24 cellular contexts compared by ENCODE assay signal in the genomic region with DNA sequence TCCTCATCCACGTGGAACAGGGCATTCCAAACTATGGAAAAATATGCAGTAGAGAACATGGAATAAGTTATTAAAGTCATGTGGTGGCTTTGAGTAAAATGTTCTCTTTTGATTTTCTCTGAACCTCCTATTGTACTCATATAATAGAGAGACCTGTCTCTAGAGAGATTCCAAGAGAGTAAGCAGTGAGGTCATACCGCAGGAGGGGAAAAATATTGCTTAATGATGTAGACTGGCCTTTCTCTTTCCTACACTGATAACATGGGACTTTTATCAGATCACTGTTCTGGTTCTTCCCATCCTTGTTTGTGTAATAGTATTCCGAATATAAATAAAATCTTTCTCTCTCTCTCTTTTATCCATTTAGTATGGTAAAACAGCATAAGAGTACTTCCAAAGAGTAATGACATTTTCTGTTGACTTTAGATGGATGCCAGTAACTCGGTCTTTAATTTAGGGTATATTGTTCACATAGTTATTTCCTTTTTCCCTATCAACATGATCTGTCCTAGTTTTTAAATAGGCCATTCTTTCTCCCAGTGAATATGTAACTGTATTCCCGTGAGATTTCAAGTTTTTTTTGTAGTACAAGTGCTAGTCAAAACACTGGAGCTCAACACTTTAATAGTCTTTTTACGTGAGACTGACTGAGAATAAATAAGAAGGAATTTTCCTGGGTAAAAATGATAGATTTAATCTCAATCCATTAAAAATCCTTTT.
"Had no signal": no experiment of that assay in that cellular context is flagged by ENCODE, and none has a peak within 500 bp of the region (broad histone marks: within the 10 kb centered on the region; RNA-seq: fewer than 3 reads in every experiment).

No MANE protein-coding gene starts in this region.

- H3K4me3 ChIP-seq: K562 had no signal

- H3K27ac ChIP-seq: HL-60, KMS-11, RWPE1 had no signal

- ATAC-seq: K562, Panc1, PC-3 had no signal

- DNase-seq: Kasumi-1, MV-4-11, NCI-H1048, NCI-H1105, NCI-H1417 treated with DMSO at 0.1 percent for 48 hours, NCI-H146, NCI-H1694 treated with DMSO at 0.1 percent for 48 hours, NCI-H2029, NCI-H2081 treated with DMSO at 0.1 percent for 48 hours, NCI-H2171, NCI-H226, NCI-H446, NCI-H510A, NCI-H524 treated with DMSO at 0.1 percent for 48 hours, NCI-H69, NCI-H774, PC-3, SK-N-SH, SW 1271 had no signal

- H3K9me3 ChIP-seq: SK-N-SH had no signal
